1 cellular context compared by ENCODE assay signal in the genomic region with DNA sequence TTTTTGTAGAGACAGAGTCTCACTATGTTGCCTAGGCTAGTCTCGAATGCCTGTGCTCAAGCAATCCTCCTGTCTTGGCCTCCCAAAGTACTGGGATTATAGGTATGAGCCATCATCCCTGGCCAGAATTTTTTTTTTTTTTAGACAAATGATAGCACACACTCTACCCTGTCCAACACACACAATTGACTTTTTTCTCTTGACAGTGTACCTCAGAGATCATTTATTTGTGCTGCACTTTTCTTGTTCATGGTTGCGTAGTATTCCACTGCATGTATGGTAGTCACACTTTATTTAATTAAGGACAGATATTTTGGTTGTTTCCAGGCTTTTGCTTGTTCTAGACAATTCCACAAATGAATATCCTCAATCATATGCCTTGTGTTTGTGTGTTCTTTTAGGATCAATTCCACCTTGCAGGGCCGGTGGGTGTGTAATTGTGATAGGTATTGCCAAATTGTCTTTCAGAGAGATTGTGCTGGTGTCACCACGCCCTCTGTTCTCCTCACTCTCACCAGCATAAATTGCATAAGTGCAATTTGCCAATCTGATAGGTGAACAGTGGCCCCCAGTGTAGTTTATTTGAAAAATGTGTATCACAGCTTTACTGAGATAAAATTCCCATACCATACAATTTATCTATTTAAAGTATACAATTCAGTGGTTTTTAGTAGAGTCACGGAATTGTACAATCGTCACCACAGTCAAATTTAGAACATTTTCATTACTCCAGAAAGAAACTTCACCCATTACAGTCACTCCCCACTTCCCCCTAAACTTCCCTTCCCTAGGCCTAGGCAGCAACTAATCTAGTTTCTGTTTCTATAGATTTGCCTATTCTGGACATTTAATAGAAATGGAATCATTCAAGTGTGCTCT.
TF ChIP-seq lines count a peak whose summit lies in the region.

No MANE protein-coding gene starts in this region.

TF ChIP-seq in H1, 55 proteins besides CTCF, POLR2A, EP300 and RAD21:
- TF ChIP-seq TBP (IDR thresholded peaks at IDR 0.05; ENCODE audit: low read depth, low read length) (no peak), SP2 (IDR thresholded peaks at IDR 0.05; ENCODE audit: low read length) (no peak), ASH2L (IDR thresholded peaks at IDR 0.05; ENCODE audit: low read length) (no peak), FOSL1 (IDR thresholded peaks at IDR 0.05; ENCODE audit: insufficient read depth, low read depth, low read length) (no peak), NANOG (IDR thresholded peaks at IDR 0.05; ENCODE audit: insufficient read depth, low read depth, low read length, poor library complexity, severe bottlenecking) (no peak), CHD1 (IDR thresholded peaks at IDR 0.05; ENCODE audit: low read depth, low read length) (no peak), TCF12 (IDR thresholded peaks at IDR 0.05; ENCODE audit: low read depth, low read length) (no peak), SP1 (IDR thresholded peaks at IDR 0.05; ENCODE audit: low read depth, low read length) (no peak), KDM1A (IDR thresholded peaks at IDR 0.05; ENCODE audit: borderline replicate concordance, low read length) (peak; percentile 74; the same call in 1 of the 2 replicates), SIX5 (IDR thresholded peaks at IDR 0.05; ENCODE audit: low read depth, low read length) (no peak), BCL11A (IDR thresholded peaks at IDR 0.05; ENCODE audit: low read depth in 2 of 2, low read length in 2 of 2) (no peak), MAFK (IDR thresholded peaks at IDR 0.05; ENCODE audit: low read depth, low read length) (no peak), JUND (IDR thresholded peaks at IDR 0.05; ENCODE audit: low read length) (no peak), HDAC2 (IDR thresholded peaks at IDR 0.05; ENCODE audit: borderline replicate concordance in 1 of 2, low read depth in 2 of 2, low read length in 2 of 2) (peak in 1 of 2 experiments; percentile 37; a peak in 1 of 4 replicates), TEAD4 (IDR thresholded peaks at IDR 0.05; ENCODE audit: low read depth, low read length) (no peak), SIRT6 (IDR thresholded peaks at IDR 0.05; ENCODE audit: low read length) (no peak), EZH2 (IDR thresholded peaks at IDR 0.05; ENCODE audit: low read depth, low read length, severe bottlenecking) (no peak)
- TF ChIP-seq, protein P1, sequence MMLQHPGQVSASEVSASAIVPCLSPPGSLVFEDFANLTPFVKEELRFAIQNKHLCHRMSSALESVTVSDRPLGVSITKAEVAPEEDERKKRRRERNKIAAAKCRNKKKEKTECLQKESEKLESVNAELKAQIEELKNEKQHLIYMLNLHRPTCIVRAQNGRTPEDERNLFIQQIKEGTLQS (IDR thresholded peaks at IDR 0.05; ENCODE audit: insufficient read depth, low read depth, low read length) = no peak
